21 cellular contexts compared by ENCODE assay signal in the genomic region with DNA sequence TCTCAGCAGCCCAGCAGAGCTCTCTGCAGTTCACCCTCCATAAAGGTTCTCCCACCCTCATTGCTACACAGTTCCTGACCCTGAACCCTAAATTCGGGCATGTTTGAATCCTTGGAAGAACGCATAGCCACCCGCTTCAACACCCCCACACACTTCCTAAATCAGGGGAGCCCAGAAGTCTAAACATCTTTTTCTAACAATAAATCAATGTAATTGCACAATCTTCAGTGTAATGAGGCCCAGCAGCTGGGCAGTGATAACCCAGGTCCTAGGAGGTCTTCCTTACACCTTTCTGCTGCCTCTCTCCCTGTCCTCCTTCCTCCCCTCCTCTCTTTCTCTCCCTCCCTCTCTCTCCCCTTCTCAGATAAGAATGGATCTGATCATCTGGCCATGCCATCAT.
"Had no signal": no experiment of that assay in that cellular context is flagged by ENCODE, and none has a peak within 500 bp of the region (broad histone marks: within the 10 kb centered on the region; RNA-seq: fewer than 3 reads in every experiment).

No MANE protein-coding gene starts in this region.

- H3K36me3 ChIP-seq: esophagus squamous epithelium, gastrocnemius medialis, heart right ventricle, left lung, lower lobe of right lung had no signal

- DNase-seq: cortex of kidney; effector CD8-positive, alpha-beta T cell; effector memory CD8-positive, alpha-beta T cell; endodermal cell; erythroblast; esophagus squamous epithelium; foreskin fibroblast; foreskin melanocyte; gastrocnemius medialis; glutamatergic neuron; heart right ventricle; hippocampal formation; left cardiac atrium; left lung; left ventricle myocardium superior; lower lobe of right lung; mesenchymal stem cell; mucosa of descending colon; naive B cell had no signal

- H3K27me3 ChIP-seq: gastrocnemius medialis had no signal

- H3K4me3 ChIP-seq: esophagus squamous epithelium, gastrocnemius medialis, heart right ventricle, left lung, lower lobe of right lung, mucosa of descending colon had no signal

- H3K27ac ChIP-seq: epithelial cell of prostate, esophagus squamous epithelium, gastrocnemius medialis, heart right ventricle, left lung, lower lobe of right lung had no signal

- ATAC-seq: effector memory CD8-positive, alpha-beta T cell; esophagus mucosa; gastrocnemius medialis; heart right ventricle; left cardiac atrium; left lung; left ventricle myocardium superior; lower lobe of right lung; mucosa of descending colon had no signal

- H3K4me1 ChIP-seq: esophagus squamous epithelium, gastrocnemius medialis, heart right ventricle, left lung, lower lobe of right lung had no signal

- H3K9me3 ChIP-seq: esophagus squamous epithelium, gastrocnemius medialis, heart right ventricle, left lung, lower lobe of right lung, mucosa of descending colon had no signal
